ENCODE assay signal across 8 cellular contexts in genomic region chr6:44257007-44257752, GRCh38. TPM values are rescaled to one million over a fixed set of nuclear protein-coding genes. Genes with fewer than 3 reads are reported as not detected.
DNase-seq lines count a peak whose midpoint lies in the region; ATAC-seq and TF ChIP-seq lines count a peak whose summit lies in the region.

SLC35B2 (minus strand) TSS chr6:44257528; CDS start chr6:44257410, 118 bp downstream.

- H3K9me3 ChIP-seq in AG04450 (ENCODE audit: control insufficient read depth, insufficient read depth, low read length) (no peaks in the 10 kb centered on the region; the same call in 1 of the 2 replicates), right lobe of liver (no peaks in the 10 kb centered on the region)

- intact Hi-C loops in right lobe of liver (cut with DNase I), result no loop called here

- WGBS in right lobe of liver (ENCODE audit: insufficient coverage, low coverage, low lambda C conversion rate, missing lambda C conversion rate), result 0% methylated on average over 1 of the region's 80 CpGs

- peaks cover 0 to 9% (median 0%) of the 10 kb centered on the region in 4 donors for H3K4me1 ChIP-seq in right lobe of liver

- POLR2A ChIA-PET in AG04450 (lab: Yijun Ruan, JAX), result interaction anchor here (0.6 to 3.6 kb wide), 6 partner anchors 8 to 84 kb away, joined by 3 to 107 read pairs (median 4); partner anchors contain the start of genes HSP90AB1 and TMEM151B

- CTCF ChIA-PET in AG04450 (lab: Charles Lee), result interaction anchor here (0.6 to 3.0 kb wide), 17 partner anchors 9 to 165 kb away, joined by 3 to 18 read pairs (median 4); partner anchors contain the start of genes CDC5L, HSP90AB1, NFKBIE and SLC29A1

- peak; percentile 66 for TF ChIP-seq POLR2A in right lobe of liver (IDR thresholded peaks at IDR 0.05)

- peak within 1 kb of the TSS; percentile 95 for H3K4me3 ChIP-seq in AG04450 (ENCODE audit: low read depth, low read length)
- peak within 1 kb of the TSS; percentile 91 to 94 (median 94) for H3K4me3 ChIP-seq in right lobe of liver

- peak; percentile 56 for ATAC-seq in GM18511 (IDR thresholded peaks at IDR 0.05; ENCODE audit: unreplicated experiment)
- ATAC-seq in HG02981 (IDR thresholded peaks at IDR 0.05; ENCODE audit: unreplicated experiment), result peak; percentile 43
- ATAC-seq in right lobe of liver, result peak; percentile 66 to 82 (median 74)

- TF ChIP-seq CTCF in AG04450 (IDR thresholded peaks at IDR 0.05; ENCODE audit: low read depth, low read length) (peak; percentile 43), right lobe of liver (IDR thresholded peaks at IDR 0.05) (peak; percentile 57 to 94 (median 74))

- H3K27ac ChIP-seq in AG04450 (ENCODE audit: low read depth, low read length), result peak within 1 kb of the TSS; percentile 65
- H3K27ac ChIP-seq in right lobe of liver, result peak within 1 kb of the TSS; percentile 84 to 89 (median 88)

- peaks cover 7 to 42% (median 19%) of the 10 kb centered on the region in 4 donors for H3K36me3 ChIP-seq in right lobe of liver

- DNase-seq in AG04450 (ENCODE audit: low read depth, low spot score), result no peak
- peak; percentile 76 for DNase-seq in NCI-H2227 treated with DMSO at 0.1 percent for 48 hours (lab: John Stamatoyannopoulos, UW)
- peak; percentile 71 for DNase-seq in activated CD4-positive, alpha-beta T cell treated with anti-CD3 and anti-CD28 coated beads for 48 hours
- DNase-seq in ecto neural progenitor cell (ENCODE audit: low spot score), result peak; percentile 90
- peak; percentile 75 to 82 (median 77) for DNase-seq in right lobe of liver
- DNase-seq in stimulated activated CD4-positive, alpha-beta T cell treated with anti-CD3 and anti-CD28 coated beads, Interleukin-4, amount 100 ng/mL, for 4 hours, result peak; percentile 57 to 66

- H3K27me3 ChIP-seq in AG04450 (ENCODE audit: control insufficient read depth, insufficient read depth, low read length) (no peaks in the 10 kb centered on the region), right lobe of liver (no peaks in the 10 kb centered on the region)

RNA-seq across cellular contexts. Expression of gene SLC35B2, which starts in this region (rescaled TPM):
- 83.5 and 107 TPM in 2 replicates for polyA plus RNA-seq in AG04450 (2011; rRNA removed)
- polyA minus RNA-seq in AG04450 (2011; rRNA and poly(A)+ RNA removed), result 55.7 and 76.1 TPM in 2 replicates
- 10 to 100 TPM; 15.1 to 29.0 (median 20.9) TPM for total RNA-seq in right lobe of liver
